In the genomic region with DNA sequence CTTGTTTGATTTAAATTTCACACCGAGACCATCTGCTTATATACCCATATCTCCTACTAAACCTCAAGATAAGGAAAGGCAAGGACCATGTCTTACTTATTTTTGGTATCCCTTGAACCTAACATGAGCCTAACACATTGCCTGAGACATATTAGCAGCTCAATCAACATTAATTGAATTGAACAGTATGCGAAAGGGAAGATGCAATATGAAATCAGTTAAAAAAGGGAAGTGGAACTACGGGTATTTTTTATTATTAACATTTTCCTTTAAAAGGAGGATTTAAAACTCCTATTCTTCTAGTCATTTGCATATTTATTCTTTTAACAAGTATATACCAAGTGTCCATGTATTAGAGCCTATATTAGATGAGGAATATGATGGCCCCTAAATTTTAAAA, we compare ENCODE assay signal across 11 cellular contexts.
DNase-seq lines count a peak whose midpoint lies in the region; ATAC-seq and TF ChIP-seq lines count a peak whose summit lies in the region.
"Had no signal": no experiment of that assay in that cellular context is flagged by ENCODE, and none has a peak within 500 bp of the region (broad histone marks: within the 10 kb centered on the region; RNA-seq: fewer than 3 reads in every experiment).

No MANE protein-coding gene starts in this region.

- no peaks in the 10 kb centered on the region for H3K27me3 Mint-ChIP-seq in activated naive CD8-positive, alpha-beta T cell
- no peaks in the 10 kb centered on the region for H3K27me3 Mint-ChIP-seq in WTC11 (ENCODE audit: low read depth)

- H3K9me3 Mint-ChIP-seq in activated naive CD8-positive, alpha-beta T cell (ENCODE audit: low read depth), result no peaks in the 10 kb centered on the region
- peaks cover 4% of the 10 kb centered on the region; the same call in 1 of the 2 replicates for H3K9me3 Mint-ChIP-seq in WTC11
- H3K9me3 Mint-ChIP-seq: endodermal cell had no signal

- intact Hi-C loops in heart left ventricle (cut with DNase I), result no loop called here

- no peaks in the 10 kb centered on the region for H3K36me3 ChIP-seq in heart left ventricle
- H3K36me3 ChIP-seq: left lung, upper lobe of left lung had no signal

- peaks cover 14% of the 10 kb centered on the region for H3K36me3 Mint-ChIP-seq in activated naive CD8-positive, alpha-beta T cell
- no peaks in the 10 kb centered on the region for H3K36me3 Mint-ChIP-seq in WTC11

- H3K4me3 Mint-ChIP-seq in activated naive CD8-positive, alpha-beta T cell, result no peak overlapping the region
- H3K4me3 Mint-ChIP-seq in WTC11, result no peak overlapping the region
- H3K4me3 Mint-ChIP-seq: endodermal cell had no signal

- no peaks in the 10 kb centered on the region for H3K9me3 ChIP-seq in heart left ventricle
- H3K9me3 ChIP-seq: left lung, upper lobe of left lung had no signal

- peak; percentile 7 for ATAC-seq in GM18519 (IDR thresholded peaks at IDR 0.05; ENCODE audit: low FRiP score, unreplicated experiment)
- peak; percentile 30 for ATAC-seq in GM21528 (IDR thresholded peaks at IDR 0.05; ENCODE audit: low FRiP score, unreplicated experiment)
- peak; percentile 25 for ATAC-seq in HG03196 (IDR thresholded peaks at IDR 0.05; ENCODE audit: unreplicated experiment)
- ATAC-seq in WTC11, result no peak
- ATAC-seq in heart left ventricle, result no peak

- H3K4me1 ChIP-seq in heart left ventricle, result peaks cover 0 to 40% (median 12%) of the 10 kb centered on the region in 12 donors

- CTCF ChIA-PET in WTC11 (lab: Charles Lee), result interaction anchor here (2.3 kb wide), 1 partner anchor 17 kb away, joined by 13 read pairs; no protein-coding TSS in a partner anchor

- H3K27ac Mint-ChIP-seq in activated naive CD8-positive, alpha-beta T cell, result peak overlapping the region; percentile 82
- H3K27ac Mint-ChIP-seq in WTC11, result no peak overlapping the region
- H3K27ac Mint-ChIP-seq: endodermal cell had no signal

- DNase-seq in WTC11 (ENCODE audit: low spot score) (no peak), heart left ventricle (no peak), NCI-H510A treated with DMSO at 0.1 percent for 48 hours (lab: John Stamatoyannopoulos, UW) (no peak)
- no peak for DNase-seq in stimulated activated CD4-positive, alpha-beta T cell treated with anti-CD3 and anti-CD28 coated beads, Interleukin-2, amount 100 ng/mL, for 48 hours
- DNase-seq: endodermal cell, left lung, upper lobe of left lung had no signal

- H3K27ac ChIP-seq in heart left ventricle, result no peak overlapping the region
- H3K27ac ChIP-seq: left lung, upper lobe of left lung had no signal

- WGBS in heart left ventricle, 4 donors, result 91 to 93% (median 92%) methylated on average over 3 of the region's 3 CpGs

- no peak overlapping the region for H3K4me3 ChIP-seq in heart left ventricle
- H3K4me3 ChIP-seq: left lung, upper lobe of left lung had no signal

- H3K4me1 Mint-ChIP-seq in activated naive CD8-positive, alpha-beta T cell (ENCODE audit: low read depth), result peaks cover 52% of the 10 kb centered on the region
- H3K4me1 Mint-ChIP-seq in WTC11, result peaks cover 16% of the 10 kb centered on the region

- TF ChIP-seq CTCF in WTC11 (IDR thresholded peaks at IDR 0.05) (no peak), heart left ventricle (IDR thresholded peaks at IDR 0.05) (no peak)

- TF ChIP-seq POLR2A in heart left ventricle (IDR thresholded peaks at IDR 0.05), result no peak

- POLR2A ChIA-PET in WTC11 (lab: Charles Lee), result no interaction called here

- no peaks in the 10 kb centered on the region for H3K27me3 ChIP-seq in heart left ventricle
- H3K27me3 ChIP-seq: left lung, upper lobe of left lung had no signal

TF ChIP-seq in WTC11, 78 proteins besides CTCF, POLR2A, EP300 and RAD21:
- no peak for TF ChIP-seq OVOL2 (CRISPR knock-in tag; IDR thresholded peaks at IDR 0.05; ENCODE audit: borderline replicate concordance)
- no peak for TF ChIP-seq NFYB (CRISPR knock-in tag; conservative IDR thresholded peaks at IDR 0.05; ENCODE audit: low read depth)
- no peak for TF ChIP-seq CREB1 (CRISPR knock-in tag; IDR thresholded peaks at IDR 0.05)
- TF ChIP-seq, protein P1, sequence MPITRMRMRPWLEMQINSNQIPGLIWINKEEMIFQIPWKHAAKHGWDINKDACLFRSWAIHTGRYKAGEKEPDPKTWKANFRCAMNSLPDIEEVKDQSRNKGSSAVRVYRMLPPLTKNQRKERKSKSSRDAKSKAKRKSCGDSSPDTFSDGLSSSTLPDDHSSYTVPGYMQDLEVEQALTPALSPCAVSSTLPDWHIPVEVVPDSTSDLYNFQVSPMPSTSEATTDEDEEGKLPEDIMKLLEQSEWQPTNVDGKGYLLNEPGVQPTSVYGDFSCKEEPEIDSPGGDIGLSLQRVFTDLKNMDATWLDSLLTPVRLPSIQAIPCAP (CRISPR knock-in tag; IDR thresholded peaks at IDR 0.05), result no peak
- no peak for TF ChIP-seq SMAD4 (CRISPR knock-in tag; IDR thresholded peaks at IDR 0.05)
- TF ChIP-seq, protein P2, sequence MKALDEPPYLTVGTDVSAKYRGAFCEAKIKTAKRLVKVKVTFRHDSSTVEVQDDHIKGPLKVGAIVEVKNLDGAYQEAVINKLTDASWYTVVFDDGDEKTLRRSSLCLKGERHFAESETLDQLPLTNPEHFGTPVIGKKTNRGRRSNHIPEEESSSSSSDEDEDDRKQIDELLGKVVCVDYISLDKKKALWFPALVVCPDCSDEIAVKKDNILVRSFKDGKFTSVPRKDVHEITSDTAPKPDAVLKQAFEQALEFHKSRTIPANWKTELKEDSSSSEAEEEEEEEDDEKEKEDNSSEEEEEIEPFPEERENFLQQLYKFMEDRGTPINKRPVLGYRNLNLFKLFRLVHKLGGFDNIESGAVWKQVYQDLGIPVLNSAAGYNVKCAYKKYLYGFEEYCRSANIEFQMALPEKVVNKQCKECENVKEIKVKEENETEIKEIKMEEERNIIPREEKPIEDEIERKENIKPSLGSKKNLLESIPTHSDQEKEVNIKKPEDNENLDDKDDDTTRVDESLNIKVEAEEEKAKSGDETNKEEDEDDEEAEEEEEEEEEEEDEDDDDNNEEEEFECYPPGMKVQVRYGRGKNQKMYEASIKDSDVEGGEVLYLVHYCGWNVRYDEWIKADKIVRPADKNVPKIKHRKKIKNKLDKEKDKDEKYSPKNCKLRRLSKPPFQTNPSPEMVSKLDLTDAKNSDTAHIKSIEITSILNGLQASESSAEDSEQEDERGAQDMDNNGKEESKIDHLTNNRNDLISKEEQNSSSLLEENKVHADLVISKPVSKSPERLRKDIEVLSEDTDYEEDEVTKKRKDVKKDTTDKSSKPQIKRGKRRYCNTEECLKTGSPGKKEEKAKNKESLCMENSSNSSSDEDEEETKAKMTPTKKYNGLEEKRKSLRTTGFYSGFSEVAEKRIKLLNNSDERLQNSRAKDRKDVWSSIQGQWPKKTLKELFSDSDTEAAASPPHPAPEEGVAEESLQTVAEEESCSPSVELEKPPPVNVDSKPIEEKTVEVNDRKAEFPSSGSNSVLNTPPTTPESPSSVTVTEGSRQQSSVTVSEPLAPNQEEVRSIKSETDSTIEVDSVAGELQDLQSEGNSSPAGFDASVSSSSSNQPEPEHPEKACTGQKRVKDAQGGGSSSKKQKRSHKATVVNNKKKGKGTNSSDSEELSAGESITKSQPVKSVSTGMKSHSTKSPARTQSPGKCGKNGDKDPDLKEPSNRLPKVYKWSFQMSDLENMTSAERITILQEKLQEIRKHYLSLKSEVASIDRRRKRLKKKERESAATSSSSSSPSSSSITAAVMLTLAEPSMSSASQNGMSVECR (CRISPR knock-in tag; IDR thresholded peaks at IDR 0.05; ENCODE audit: borderline replicate concordance), result no peak
- no peak for TF ChIP-seq PRDM15 (CRISPR knock-in tag; IDR thresholded peaks at IDR 0.05)
TF ChIP-seq in WTC11: peak in this region for 0.

Comparison
In these comparisons a context has a peak if more than half of its experiments do, and no peak if none do; other contexts are left out.
1. ATAC-seq: peak in GM18519 (single experiment), GM21528 (single experiment) and HG03196 (single experiment); none in WTC11 (single experiment) and heart left ventricle (0 of 4).